Comparison of ENCODE assay signal across 1 cellular context in genomic region chr13:110470272-110471009, GRCh38.
TF ChIP-seq lines count a peak whose summit lies in the region.

No MANE protein-coding gene starts in this region.

TF ChIP-seq in SK-N-SH, 30 proteins besides CTCF, POLR2A, EP300 and RAD21 (continued from another document):
- no peak for TF ChIP-seq REST (IDR thresholded peaks at IDR 0.05; ENCODE audit: low read depth, low read length)
- TF ChIP-seq SMC3 (IDR thresholded peaks at IDR 0.05; ENCODE audit: low read depth, low read length) = no peak
- peak; percentile 76 for TF ChIP-seq GATA2 (CRISPR knock-in tag; IDR thresholded peaks at IDR 0.05)
- no peak for TF ChIP-seq USF1 (IDR thresholded peaks at IDR 0.05; ENCODE audit: borderline replicate concordance, low read depth)
- no peak for TF ChIP-seq USF2 (IDR thresholded peaks at IDR 0.05; ENCODE audit: borderline replicate concordance, low read depth, low read length)
- no peak for TF ChIP-seq FOXM1 (IDR thresholded peaks at IDR 0.05; ENCODE audit: low read depth)
- no peak for TF ChIP-seq JUND (IDR thresholded peaks at IDR 0.05)
- no peak for TF ChIP-seq PBX3 (IDR thresholded peaks at IDR 0.05)
- no peak for TF ChIP-seq TAF1 (IDR thresholded peaks at IDR 0.05; ENCODE audit: borderline replicate concordance, low read depth, low read length)
- TF ChIP-seq CHD2 (IDR thresholded peaks at IDR 0.05; ENCODE audit: low read length, partially characterized antibody) = peak; percentile 50
